ENCODE assay signal across 16 cellular contexts in the genomic region with DNA sequence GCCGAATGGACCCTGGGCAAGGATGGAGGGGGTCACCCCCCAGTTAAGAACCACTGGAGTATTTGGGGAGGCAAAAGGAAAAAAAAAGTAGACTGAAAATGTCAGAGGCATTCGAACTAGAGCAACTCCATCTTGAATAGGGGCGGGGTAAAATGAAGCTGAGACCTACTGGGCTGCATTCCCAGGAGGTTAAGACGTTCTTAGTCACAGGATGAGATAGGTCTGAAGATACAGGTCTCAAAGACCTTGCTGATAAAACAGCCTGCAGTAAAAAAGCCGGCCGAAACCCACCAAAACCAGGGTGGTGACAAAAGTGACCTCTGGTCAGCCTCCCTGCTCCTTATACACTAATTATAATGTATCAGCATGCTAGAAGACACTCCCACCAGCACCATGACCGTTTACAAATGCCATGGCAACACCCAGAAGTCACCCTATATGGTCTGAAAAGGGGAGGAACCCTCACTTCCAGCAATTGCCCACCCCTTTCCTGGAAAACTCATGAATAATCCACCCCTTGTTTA.
A peak's percentile ranks its signal among the peaks of the same experiment; 100 is the strongest.
DNase-seq lines count a peak whose midpoint lies in the region; ATAC-seq, FAIRE-seq and TF ChIP-seq lines count a peak whose summit lies in the region.
"Had no signal": no experiment of that assay in that cellular context is flagged by ENCODE, and none has a peak within 500 bp of the region (broad histone marks: within the 10 kb centered on the region; RNA-seq: fewer than 3 reads in every experiment).

No MANE protein-coding gene starts in this region.

- BruUV-seq in K562 (replicated peaks; lab: Mats Ljungman, UMichigan) (no TSS peak), MCF 10A (replicated peaks; lab: Mats Ljungman, UMichigan) (no TSS peak)

- no peak overlapping the region for H2AFZ ChIP-seq in K562 (ENCODE audit: low read depth, low read length)

- no peak for TF ChIP-seq RAD21 in K562 (CRISPR knock-in tag; conservative IDR thresholded peaks at IDR 0.05 in 1 of 2, IDR thresholded peaks at IDR 0.05 in 1 of 2)

- no peak overlapping the region for H3K4me3 Mint-ChIP-seq in progenitor cell of endocrine pancreas (ENCODE audit: low read depth)
- H3K4me3 Mint-ChIP-seq in MCF 10A (ENCODE audit: unreplicated experiment): no peak overlapping the region
- H3K4me3 Mint-ChIP-seq in immature natural killer cell: no peak overlapping the region

- H3K9ac ChIP-seq in K562 (ENCODE audit: insufficient read depth in 1 of 2, low read depth in 2 of 2, low read length in 2 of 2): no peak overlapping the region

- peak; percentile 61 for ATAC-seq in K562
- ATAC-seq: HCT116, Panc1 had no signal

- H3K4me1 Mint-ChIP-seq in progenitor cell of endocrine pancreas (ENCODE audit: low read depth) (peaks cover 22% of the 10 kb centered on the region), MCF 10A (ENCODE audit: insufficient read depth, unreplicated experiment) (peaks cover 6% of the 10 kb centered on the region), immature natural killer cell (peaks cover 11 to 14% of the 10 kb centered on the region in 2 donors)

- TF ChIP-seq POLR2A in K562 (conservative IDR thresholded peaks at IDR 0.05): no peak

- no peaks in the 10 kb centered on the region; a peak in 2 of 5 replicates for H3K4me1 ChIP-seq in K562 (replicated peaks in 1 of 2; ENCODE audit: control insufficient read depth in 2 of 2, insufficient read depth in 2 of 2, low read length in 2 of 2)

- no peaks in the 10 kb centered on the region for H3K9me3 ChIP-seq in K562 (replicated peaks; ENCODE audit: control insufficient read depth, insufficient read depth, low read depth, low read length)

- no peak overlapping the region for H3K4me2 ChIP-seq in K562 (ENCODE audit: insufficient read depth, low read length)

- DNase-seq in ELR (ENCODE audit: low read depth): peak; percentile 32
- peak; percentile 31 for DNase-seq in OCI-M1 (lab: John Stamatoyannopoulos, UW)
- peak in 1 of 4 experiments; percentile 5 for DNase-seq in K562 (ENCODE audit: extremely low read depth in 1 of 4, low spot score in 3 of 4)
- no peak for DNase-seq in progenitor cell of endocrine pancreas (ENCODE audit: low spot score, unreplicated experiment)
- DNase-seq in MCF 10A (ENCODE audit: unreplicated experiment): no peak
- no peak for DNase-seq in hypothalamus (lab: John Stamatoyannopoulos, UW)
- no peak for DNase-seq in immature natural killer cell
- DNase-seq: C1 segment of cervical spinal cord, DMS153, NCI-H1092 treated with DMSO at 0.1 percent for 48 hours, NCI-H187, NCI-H446, NCI-H748 treated with DMSO at 0.1 percent for 48 hours, SHP77 treated with DMSO at 0.1 percent for 48 hours had no signal

- FAIRE-seq in K562 (lab: Jason Lieb, UNC): no peak

- H4K20me1 ChIP-seq in K562 (replicated peaks; ENCODE audit: control insufficient read depth, insufficient read depth, low read length): no peaks in the 10 kb centered on the region

- POLR2A ChIA-PET in K562 (lab: Yijun Ruan, JAX) (no interaction called here), MCF 10A (lab: Yijun Ruan, JAX) (no interaction called here)

- intact Hi-C loops in K562 (cut with micrococcal nuclease) (no loop called here), MCF 10A (cut with micrococcal nuclease) (no loop called here)

- H3K27me3 Mint-ChIP-seq in progenitor cell of endocrine pancreas (no peaks in the 10 kb centered on the region), MCF 10A (ENCODE audit: insufficient read depth, unreplicated experiment) (peaks cover 32% of the 10 kb centered on the region), immature natural killer cell (ENCODE audit: low read depth in 3 of 3) (peaks cover 12 to 18% (median 17%) of the 10 kb centered on the region in 3 donors)

- no peak for TF ChIP-seq EP300 in K562 (IDR thresholded peaks at IDR 0.05; ENCODE audit: low read length)

- WGBS in K562 (ENCODE audit: insufficient coverage, low coverage, missing lambda C conversion rate): 0% methylated on average over 7 of the region's 7 CpGs

- H3K27ac Mint-ChIP-seq in progenitor cell of endocrine pancreas (peak overlapping the region; percentile 65), MCF 10A (ENCODE audit: low read depth, unreplicated experiment) (no peak overlapping the region), immature natural killer cell (no peak overlapping the region)

- TF ChIP-seq CTCF in K562 (IDR thresholded peaks at IDR 0.05 in 2 of 3, conservative IDR thresholded peaks at IDR 0.05 in 1 of 3; ENCODE audit: insufficient read depth in 2 of 3, low read depth in 1 of 3, low read length in 3 of 3) (no peak), progenitor cell of endocrine pancreas (IDR thresholded peaks at IDR 0.05; ENCODE audit: unreplicated experiment) (no peak), MCF 10A (IDR thresholded peaks at IDR 0.05; ENCODE audit: unreplicated experiment) (no peak)

- H3K36me3 Mint-ChIP-seq in progenitor cell of endocrine pancreas (ENCODE audit: insufficient read depth): no peaks in the 10 kb centered on the region
- H3K36me3 Mint-ChIP-seq in MCF 10A (ENCODE audit: insufficient read depth, unreplicated experiment): no peaks in the 10 kb centered on the region
- H3K36me3 Mint-ChIP-seq in immature natural killer cell: no peaks in the 10 kb centered on the region

- in situ Hi-C loops in K562 (cut with MboI): no loop called here

- peaks cover 18 to 34% of the 10 kb centered on the region in 2 experiments for H3K27me3 ChIP-seq in K562 (ENCODE audit: control insufficient read depth in 2 of 2, insufficient read depth in 2 of 2, low read length in 2 of 2)

- no peaks in the 10 kb centered on the region for H3K9me3 Mint-ChIP-seq in progenitor cell of endocrine pancreas (ENCODE audit: low read depth)
- no peaks in the 10 kb centered on the region for H3K9me3 Mint-ChIP-seq in MCF 10A (ENCODE audit: unreplicated experiment)
- peaks cover 0 to 1% (median 0%) of the 10 kb centered on the region in 6 donors for H3K9me3 Mint-ChIP-seq in immature natural killer cell

- H3K9me1 ChIP-seq in K562 (ENCODE audit: control insufficient read depth, insufficient read depth, low read length): no peaks in the 10 kb centered on the region

- no peaks in the 10 kb centered on the region for H3K36me3 ChIP-seq in K562 (ENCODE audit: control insufficient read depth, insufficient read depth, low read length)

- no peak overlapping the region for H3K4me3 ChIP-seq in K562

- CTCF ChIA-PET in K562 (lab: Yijun Ruan, JAX; ENCODE audit: low intra/inter-chr PET ratio): no interaction called here
- CTCF ChIA-PET in MCF 10A (lab: Yijun Ruan, JAX): interaction anchor here (0.6 kb wide), 1 partner anchor 279 kb away, joined by 3 read pairs; no protein-coding TSS in a partner anchor

- H3K79me2 ChIP-seq in K562 (ENCODE audit: control insufficient read depth, insufficient read depth, low read length): no peaks in the 10 kb centered on the region

- H3K27ac ChIP-seq in K562 (ENCODE audit: extremely low read depth, low read depth, low read length): no peak overlapping the region

TF ChIP-seq in K562, 482 proteins besides CTCF, POLR2A, EP300 and RAD21 (continues in another document):
- TF ChIP-seq HMGN3 (IDR thresholded peaks at IDR 0.05; ENCODE audit: borderline replicate concordance, extremely low read depth, insufficient read length, low read depth, low read length): no peak
- no peak for TF ChIP-seq HDAC1 (IDR thresholded peaks at IDR 0.05)
- TF ChIP-seq SMAD3 (CRISPR knock-in tag; conservative IDR thresholded peaks at IDR 0.05): peak; percentile 88
- TF ChIP-seq IRF9 (tag; IDR thresholded peaks at IDR 0.05): no peak
- no peak for TF ChIP-seq MEIS2 (IDR thresholded peaks at IDR 0.05; ENCODE audit: partially characterized antibody)
- no peak for TF ChIP-seq ATF7 (IDR thresholded peaks at IDR 0.05)
- TF ChIP-seq, protein P1, sequence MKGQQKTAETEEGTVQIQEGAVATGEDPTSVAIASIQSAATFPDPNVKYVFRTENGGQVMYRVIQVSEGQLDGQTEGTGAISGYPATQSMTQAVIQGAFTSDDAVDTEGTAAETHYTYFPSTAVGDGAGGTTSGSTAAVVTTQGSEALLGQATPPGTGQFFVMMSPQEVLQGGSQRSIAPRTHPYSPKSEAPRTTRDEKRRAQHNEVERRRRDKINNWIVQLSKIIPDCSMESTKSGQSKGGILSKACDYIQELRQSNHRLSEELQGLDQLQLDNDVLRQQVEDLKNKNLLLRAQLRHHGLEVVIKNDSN (CRISPR knock-in tag; IDR thresholded peaks at IDR 0.05): no peak
- TF ChIP-seq ZNF217 (CRISPR knock-in tag; IDR thresholded peaks at IDR 0.05): no peak
- no peak for TF ChIP-seq SMARCA5 (IDR thresholded peaks at IDR 0.05)
- no peak for TF ChIP-seq ZNF785 (CRISPR knock-in tag; IDR thresholded peaks at IDR 0.05)
- peak; percentile 56; the same call in 1 of the 2 replicates for TF ChIP-seq ZFP1 (CRISPR knock-in tag; IDR thresholded peaks at IDR 0.05)
- peak; percentile 66 for TF ChIP-seq ZNF354B (CRISPR knock-in tag; IDR thresholded peaks at IDR 0.05)
- TF ChIP-seq TAF15 (IDR thresholded peaks at IDR 0.05; ENCODE audit: low read depth, low read length): no peak
- peak; percentile 71; the same call in 1 of the 2 replicates for TF ChIP-seq STAT5A (IDR thresholded peaks at IDR 0.05; ENCODE audit: borderline replicate concordance, low read length)
- TF ChIP-seq, protein P2, sequence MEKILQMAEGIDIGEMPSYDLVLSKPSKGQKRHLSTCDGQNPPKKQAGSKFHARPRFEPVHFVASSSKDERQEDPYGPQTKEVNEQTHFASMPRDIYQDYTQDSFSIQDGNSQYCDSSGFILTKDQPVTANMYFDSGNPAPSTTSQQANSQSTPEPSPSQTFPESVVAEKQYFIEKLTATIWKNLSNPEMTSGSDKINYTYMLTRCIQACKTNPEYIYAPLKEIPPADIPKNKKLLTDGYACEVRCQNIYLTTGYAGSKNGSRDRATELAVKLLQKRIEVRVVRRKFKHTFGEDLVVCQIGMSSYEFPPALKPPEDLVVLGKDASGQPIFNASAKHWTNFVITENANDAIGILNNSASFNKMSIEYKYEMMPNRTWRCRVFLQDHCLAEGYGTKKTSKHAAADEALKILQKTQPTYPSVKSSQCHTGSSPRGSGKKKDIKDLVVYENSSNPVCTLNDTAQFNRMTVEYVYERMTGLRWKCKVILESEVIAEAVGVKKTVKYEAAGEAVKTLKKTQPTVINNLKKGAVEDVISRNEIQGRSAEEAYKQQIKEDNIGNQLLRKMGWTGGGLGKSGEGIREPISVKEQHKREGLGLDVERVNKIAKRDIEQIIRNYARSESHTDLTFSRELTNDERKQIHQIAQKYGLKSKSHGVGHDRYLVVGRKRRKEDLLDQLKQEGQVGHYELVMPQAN (IDR thresholded peaks at IDR 0.05; ENCODE audit: borderline replicate concordance): no peak
- TF ChIP-seq RHOXF2B (CRISPR knock-in tag; conservative IDR thresholded peaks at IDR 0.05): no peak

Comparison
In these comparisons a context has a peak if more than half of its experiments do, and no peak if none do; other contexts are left out.
1. DNase-seq: peak in ELR (single experiment) and OCI-M1 (single experiment); none in progenitor cell of endocrine pancreas (single experiment), MCF 10A (single experiment), hypothalamus (0 of 51) and immature natural killer cell (0 of 3).